In genomic region chr7:127783267-127783559, GRCh38 we compare ENCODE assay signal across 17 cellular contexts.
A peak's percentile ranks its signal among the peaks of the same experiment; 100 is the strongest.
DNase-seq lines count a peak whose midpoint lies in the region; ATAC-seq and TF ChIP-seq lines count a peak whose summit lies in the region.
"Had no signal": no experiment of that assay in that cellular context is flagged by ENCODE, and none has a peak within 500 bp of the region (broad histone marks: within the 10 kb centered on the region; RNA-seq: fewer than 3 reads in every experiment).

No MANE protein-coding gene starts in this region.

- H3K36me3 ChIP-seq in OCI-LY1 (ENCODE audit: insufficient read depth, low read length), result peaks cover 14% of the 10 kb centered on the region; the same call in 1 of the 2 replicates
- H3K36me3 ChIP-seq: BE2C had no signal

- peak overlapping the region; percentile 49 for H3K27ac ChIP-seq in OCI-LY1 (ENCODE audit: low read depth, low read length, poor library complexity, severe bottlenecking)
- H3K27ac ChIP-seq: 22Rv1 had no signal

- no peak overlapping the region for H2AFZ ChIP-seq in OCI-LY1 (ENCODE audit: low read length)

- H3K9me2 ChIP-seq in OCI-LY1 (ENCODE audit: low read depth, low read length), result no peaks in the 10 kb centered on the region

- no peaks in the 10 kb centered on the region for H3K9me3 ChIP-seq in OCI-LY1 (ENCODE audit: low read length)
- H3K9me3 ChIP-seq: BE2C had no signal

- H3K79me2 ChIP-seq in OCI-LY1 (ENCODE audit: insufficient read depth, low read length), result peaks cover 7% of the 10 kb centered on the region; the same call in 1 of the 2 replicates

- H3K4me3 Mint-ChIP-seq in memory B cell, result no peak overlapping the region
- H3K4me3 Mint-ChIP-seq: CD8-positive, alpha-beta T cell; T-helper 17 cell had no signal

- H4K20me1 ChIP-seq in OCI-LY1 (ENCODE audit: insufficient read depth, low read length), result no peaks in the 10 kb centered on the region

- no peaks in the 10 kb centered on the region for H3F3A ChIP-seq in OCI-LY1 (ENCODE audit: insufficient read depth, low read length)

- peak overlapping the region; percentile 84 for H3K27ac Mint-ChIP-seq in memory B cell
- H3K27ac Mint-ChIP-seq: CD8-positive, alpha-beta T cell; T-helper 17 cell had no signal

- no peak overlapping the region for H3K4me3 ChIP-seq in OCI-LY1 (ENCODE audit: low read depth, low read length, poor library complexity, severe bottlenecking)

- peaks cover 34% of the 10 kb centered on the region for H3K4me1 Mint-ChIP-seq in memory B cell

- ATAC-seq in HG02759 (IDR thresholded peaks at IDR 0.05; ENCODE audit: unreplicated experiment) (peak; percentile 25), memory B cell (ENCODE audit: low read depth) (no peak)
- ATAC-seq: CD8-positive, alpha-beta T cell had no signal

- H3K9ac ChIP-seq in OCI-LY1 (ENCODE audit: low read length), result no peak overlapping the region

- no peaks in the 10 kb centered on the region for H3K27me3 Mint-ChIP-seq in memory B cell
- H3K27me3 Mint-ChIP-seq: T-helper 17 cell had no signal

- H3K27me3 ChIP-seq in OCI-LY1 (ENCODE audit: insufficient read depth, low read length), result no peaks in the 10 kb centered on the region
- H3K27me3 ChIP-seq: BE2C had no signal

- H3K4me1 ChIP-seq in OCI-LY1 (ENCODE audit: insufficient read depth, low read length, severe bottlenecking), result peaks cover 25% of the 10 kb centered on the region

- no peak overlapping the region for H3K4me2 ChIP-seq in OCI-LY1 (ENCODE audit: low read length)

- no peak for TF ChIP-seq CTCF in OCI-LY1 (IDR thresholded peaks at IDR 0.05; ENCODE audit: low read length)

- peak; percentile 10 for DNase-seq in NCI-H82 (lab: John Stamatoyannopoulos, UW)
- no peak for DNase-seq in NCI-H82 treated with DMSO at 0.1 percent for 48 hours (lab: John Stamatoyannopoulos, UW; ENCODE audit: unreplicated experiment)
- no peak for DNase-seq in memory B cell (ENCODE audit: low spot score in 2 of 2)
- DNase-seq in AML-193 (lab: John Stamatoyannopoulos, UW), result no peak
- DNase-seq in D341Med (ENCODE audit: low spot score), result no peak
- DNase-seq in GF-D8 (lab: John Stamatoyannopoulos, UW), result no peak
- DNase-seq: CD8-positive, alpha-beta T cell; DND-41; GOT3; NCI-H187 treated with DMSO at 0.1 percent for 48 hours; NCI-H446 treated with DMSO at 0.1 percent for 48 hours; SIG-M5; T-helper 17 cell had no signal

- H3K36me3 Mint-ChIP-seq in memory B cell, result peaks cover 9% of the 10 kb centered on the region

- H3K9me3 Mint-ChIP-seq in memory B cell, result no peaks in the 10 kb centered on the region
- H3K9me3 Mint-ChIP-seq: CD8-positive, alpha-beta T cell had no signal
